16 cellular contexts compared by ENCODE assay signal in genomic region chr11:1251236-1251770, GRCh38. TPM values are rescaled to one million over a fixed set of nuclear protein-coding genes. Genes with fewer than 3 reads are reported as not detected.
DNase-seq lines count a peak whose midpoint lies in the region; ATAC-seq and TF ChIP-seq lines count a peak whose summit lies in the region.
"Had no signal": no experiment of that assay in that cellular context is flagged by ENCODE, and none has a peak within 500 bp of the region (broad histone marks: within the 10 kb centered on the region; RNA-seq: fewer than 3 reads in every experiment).

No MANE protein-coding gene starts in this region.

- no peak for TF ChIP-seq CTCF in endothelial cell (IDR thresholded peaks at IDR 0.05; ENCODE audit: unreplicated experiment)

- ATAC-seq in T-helper 17 cell (no peak), HG03432 (IDR thresholded peaks at IDR 0.05; ENCODE audit: unreplicated experiment) (no peak)
- ATAC-seq in natural killer cell treated with Interleukin-12 subunit alpha and Interleukin-12 subunit beta and Interleukin-15 and Interleukin-18, amount 100 ng/mL, for 72 hours, result peak in 1 of 2 donors; percentile 11
- ATAC-seq: A549, HepG2 had no signal

- H3K27me3 Mint-ChIP-seq in activated CD4-positive, alpha-beta T cell treated with anti-CD3 and anti-CD28 coated beads, Interleukin-2, amount 10 ng/mL, durations not matched to agents 7 days and 5 days, result no peaks in the 10 kb centered on the region
- no peaks in the 10 kb centered on the region for H3K27me3 Mint-ChIP-seq in T-helper 17 cell
- peaks cover 20% of the 10 kb centered on the region for H3K27me3 Mint-ChIP-seq in endothelial cell (ENCODE audit: unreplicated experiment)
- H3K27me3 Mint-ChIP-seq in natural killer cell treated with Interleukin-12 subunit alpha and Interleukin-12 subunit beta and Interleukin-15 and Interleukin-18, amount 100 ng/mL, for 72 hours, result no peaks in the 10 kb centered on the region
- H3K27me3 Mint-ChIP-seq: CD4-positive, alpha-beta T cell had no signal

- POLR2A ChIA-PET in activated CD4-positive, alpha-beta T cell treated with anti-CD3 and anti-CD28 coated beads, Interleukin-2, amount 10 ng/mL, durations not matched to agents 7 days and 5 days (lab: Charles Lee), result no interaction called here

- H3K4me1 Mint-ChIP-seq in activated CD4-positive, alpha-beta T cell treated with anti-CD3 and anti-CD28 coated beads, Interleukin-2, amount 10 ng/mL, durations not matched to agents 7 days and 5 days, result no peaks in the 10 kb centered on the region
- no peaks in the 10 kb centered on the region for H3K4me1 Mint-ChIP-seq in T-helper 17 cell
- H3K4me1 Mint-ChIP-seq in endothelial cell (ENCODE audit: unreplicated experiment), result no peaks in the 10 kb centered on the region
- peaks cover 6 to 14% of the 10 kb centered on the region in 2 donors for H3K4me1 Mint-ChIP-seq in natural killer cell treated with Interleukin-12 subunit alpha and Interleukin-12 subunit beta and Interleukin-15 and Interleukin-18, amount 100 ng/mL, for 72 hours (ENCODE audit: low read depth in 2 of 2)

- H3K27ac Mint-ChIP-seq in activated CD4-positive, alpha-beta T cell treated with anti-CD3 and anti-CD28 coated beads, Interleukin-2, amount 10 ng/mL, durations not matched to agents 7 days and 5 days, result peak overlapping the region; percentile 25
- H3K27ac Mint-ChIP-seq in T-helper 17 cell, result peak overlapping the region; percentile 27
- peak overlapping the region; percentile 57 for H3K27ac Mint-ChIP-seq in endothelial cell (ENCODE audit: unreplicated experiment)
- peak overlapping the region; percentile 37 to 58 for H3K27ac Mint-ChIP-seq in natural killer cell treated with Interleukin-12 subunit alpha and Interleukin-12 subunit beta and Interleukin-15 and Interleukin-18, amount 100 ng/mL, for 72 hours
- H3K27ac Mint-ChIP-seq: CD4-positive, alpha-beta T cell had no signal

- H3K9me3 ChIP-seq in T-helper 17 cell (ENCODE audit: control insufficient read depth, low read length, poor library complexity, severe bottlenecking), result no peaks in the 10 kb centered on the region
- H3K9me3 ChIP-seq: Caco-2 had no signal

- CTCF ChIA-PET in activated CD4-positive, alpha-beta T cell treated with anti-CD3 and anti-CD28 coated beads, Interleukin-2, amount 10 ng/mL, durations not matched to agents 7 days and 5 days (lab: Charles Lee), result no interaction called here

- no peak for DNase-seq in activated CD4-positive, alpha-beta T cell treated with anti-CD3 and anti-CD28 coated beads, Interleukin-2, amount 10 ng/mL, durations not matched to agents 7 days and 5 days
- no peak for DNase-seq in activated CD4-positive, alpha-beta T cell treated with anti-CD3 and anti-CD28 coated beads, Interleukin-2, amount 50 U/mL, for 1 hour
- no peak for DNase-seq in T-helper 17 cell
- no peak for DNase-seq in endothelial cell (ENCODE audit: low spot score)
- DNase-seq in natural killer cell treated with Interleukin-12 subunit alpha and Interleukin-12 subunit beta and Interleukin-15 and Interleukin-18, amount 100 ng/mL, for 72 hours (ENCODE audit: low spot score), result no peak
- no peak for DNase-seq in NCI-H2227 (lab: John Stamatoyannopoulos, UW; ENCODE audit: unreplicated experiment)
- DNase-seq in NCI-H146 (lab: John Stamatoyannopoulos, UW), result no peak
- DNase-seq: AML-193; Caco-2; CD4-positive, alpha-beta T cell; GM23248; HCEC 1CT had no signal

- no peak overlapping the region for H3K4me3 Mint-ChIP-seq in activated CD4-positive, alpha-beta T cell treated with anti-CD3 and anti-CD28 coated beads, Interleukin-2, amount 10 ng/mL, durations not matched to agents 7 days and 5 days
- H3K4me3 Mint-ChIP-seq in T-helper 17 cell (peak overlapping the region; percentile 62), endothelial cell (ENCODE audit: unreplicated experiment) (no peak overlapping the region)
- H3K4me3 Mint-ChIP-seq in natural killer cell treated with Interleukin-12 subunit alpha and Interleukin-12 subunit beta and Interleukin-15 and Interleukin-18, amount 100 ng/mL, for 72 hours, result no peak overlapping the region
- H3K4me3 Mint-ChIP-seq: CD4-positive, alpha-beta T cell had no signal

- peaks cover 12% of the 10 kb centered on the region for H3K9me3 Mint-ChIP-seq in activated CD4-positive, alpha-beta T cell treated with anti-CD3 and anti-CD28 coated beads, Interleukin-2, amount 10 ng/mL, durations not matched to agents 7 days and 5 days
- no peaks in the 10 kb centered on the region for H3K9me3 Mint-ChIP-seq in endothelial cell (ENCODE audit: unreplicated experiment)
- H3K9me3 Mint-ChIP-seq in natural killer cell treated with Interleukin-12 subunit alpha and Interleukin-12 subunit beta and Interleukin-15 and Interleukin-18, amount 100 ng/mL, for 72 hours, result no peaks in the 10 kb centered on the region
- H3K9me3 Mint-ChIP-seq: CD4-positive, alpha-beta T cell had no signal

- H3K36me3 Mint-ChIP-seq in activated CD4-positive, alpha-beta T cell treated with anti-CD3 and anti-CD28 coated beads, Interleukin-2, amount 10 ng/mL, durations not matched to agents 7 days and 5 days (ENCODE audit: low read depth), result peaks cover 2% of the 10 kb centered on the region
- H3K36me3 Mint-ChIP-seq in T-helper 17 cell (ENCODE audit: low read depth) (no peaks in the 10 kb centered on the region), endothelial cell (ENCODE audit: low read depth, unreplicated experiment) (peaks cover 11% of the 10 kb centered on the region)
- no peaks in the 10 kb centered on the region for H3K36me3 Mint-ChIP-seq in natural killer cell treated with Interleukin-12 subunit alpha and Interleukin-12 subunit beta and Interleukin-15 and Interleukin-18, amount 100 ng/mL, for 72 hours

RNA-seq across cellular contexts. Expression of gene MUC5B, which starts 28.4 kb away (rescaled TPM):
- total RNA-seq in activated CD4-positive, alpha-beta T cell treated with anti-CD3 and anti-CD28 coated beads, Interleukin-2, amount 10 ng/mL, durations not matched to agents 7 days and 5 days, result not detected
- total RNA-seq in T-helper 17 cell (not detected), endothelial cell (ENCODE audit: unreplicated experiment) (not detected)
- total RNA-seq in natural killer cell treated with Interleukin-12 subunit alpha and Interleukin-12 subunit beta and Interleukin-15 and Interleukin-18, amount 100 ng/mL, for 72 hours, result not detected
- total RNA-seq: Caco-2; CD4-positive, alpha-beta T cell; GM23248; H4; HepG2 had no signal

RNA-seq across cellular contexts. Expression of gene TOLLIP, which starts 58.1 kb away (rescaled TPM):
- 10 to 100 TPM; 35.3 to 35.6 TPM for total RNA-seq in activated CD4-positive, alpha-beta T cell treated with anti-CD3 and anti-CD28 coated beads, Interleukin-2, amount 10 ng/mL, durations not matched to agents 7 days and 5 days
- 10 to 100 TPM; 40.2 to 56.3 TPM for total RNA-seq in T-helper 17 cell
- total RNA-seq in endothelial cell (ENCODE audit: unreplicated experiment), result 65.3 TPM
- 10 to 100 TPM; 53.2 to 56.4 TPM for total RNA-seq in natural killer cell treated with Interleukin-12 subunit alpha and Interleukin-12 subunit beta and Interleukin-15 and Interleukin-18, amount 100 ng/mL, for 72 hours
